Comparison of ENCODE assay signal across 9 cellular contexts in the genomic region with DNA sequence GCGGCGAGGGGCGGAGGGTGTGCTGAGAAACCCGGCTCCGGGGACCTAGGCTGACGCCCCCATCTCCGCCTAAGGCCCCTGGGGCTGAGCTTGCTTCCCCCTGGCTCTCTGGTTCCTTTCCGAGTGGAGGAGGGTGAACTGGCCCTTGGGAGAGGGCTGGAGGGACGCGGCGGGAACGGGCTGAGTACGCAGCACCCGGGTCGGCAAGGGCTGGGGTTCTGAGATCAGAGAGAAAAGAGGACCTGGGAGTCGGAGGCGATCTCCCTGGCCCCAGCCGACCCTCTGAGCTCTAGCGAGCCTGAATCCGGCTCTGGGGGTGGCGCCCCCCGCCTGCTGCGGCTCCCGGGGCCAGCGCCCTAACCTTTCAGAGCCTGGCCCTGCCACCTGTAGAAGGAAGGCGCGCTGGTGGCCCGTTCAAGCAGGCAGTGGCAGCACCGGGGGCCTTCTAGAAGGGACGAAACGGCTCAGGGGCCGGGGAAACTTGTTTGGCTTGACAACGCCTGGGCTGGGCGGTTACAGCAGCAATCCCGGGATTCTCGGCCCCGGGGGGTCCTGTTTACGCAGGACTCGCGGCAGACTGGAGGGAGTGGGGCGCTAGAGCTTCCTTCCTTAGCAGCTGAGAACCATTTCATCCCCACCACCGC.
DNase-seq lines count a peak whose midpoint lies in the region; ATAC-seq, FAIRE-seq and TF ChIP-seq lines count a peak whose summit lies in the region.
"Had no signal": no experiment of that assay in that cellular context is flagged by ENCODE, and none has a peak within 500 bp of the region (broad histone marks: within the 10 kb centered on the region; RNA-seq: fewer than 3 reads in every experiment).

No MANE protein-coding gene starts in this region.

- in situ Hi-C loops in astrocyte of the spinal cord (cut with HindIII; ENCODE audit: low sequenced_read_pairs), result no loop called here

- no peak for FAIRE-seq in small intestine (lab: Jason Lieb, UNC)

- TF ChIP-seq CTCF in left ventricle myocardium inferior (IDR thresholded peaks at IDR 0.05; ENCODE audit: borderline replicate concordance) (no peak), astrocyte of the spinal cord (IDR thresholded peaks at IDR 0.05; ENCODE audit: low read depth, low read length) (no peak), lower lobe of right lung (IDR thresholded peaks at IDR 0.05) (no peak), vagina (IDR thresholded peaks at IDR 0.05) (no peak)

- H3K27me3 ChIP-seq in left ventricle myocardium inferior (ENCODE audit: low read depth) (peaks cover 100% of the 10 kb centered on the region), lower lobe of right lung (ENCODE audit: low read depth) (peaks cover 65% of the 10 kb centered on the region), vagina (peaks cover 11% of the 10 kb centered on the region), small intestine (ENCODE audit: control insufficient read depth in 2 of 2, insufficient read depth in 2 of 2, low read length in 2 of 2) (peaks cover 0 to 48% of the 10 kb centered on the region in 2 donors)

- intact Hi-C loops in left ventricle myocardium inferior (cut with micrococcal nuclease) (loop anchor here (5.0 kb wide), 1 partner anchor 181 kb away; no protein-coding TSS in a partner anchor), Right ventricle myocardium inferior (cut with DNase I) (no loop called here), lower lobe of right lung (cut with DNase I) (loop anchor here (10.0 kb wide), 1 partner anchor 264 kb away; no protein-coding TSS in a partner anchor), vagina (cut with DNase I) (loop anchor here (2.0 to 10.0 kb wide), 2 partner anchors 124 to 182 kb away; no protein-coding TSS in a partner anchor)

- ATAC-seq in Right ventricle myocardium inferior (no peak), lower lobe of right lung (peak; percentile 4 to 6), GM18873 (IDR thresholded peaks at IDR 0.05; ENCODE audit: low FRiP score, unreplicated experiment) (no peak)

- no peak for DNase-seq in left ventricle myocardium inferior
- no peak for DNase-seq in Right ventricle myocardium inferior (ENCODE audit: missing footprints)
- peak; percentile 25 for DNase-seq in astrocyte of the spinal cord (ENCODE audit: low read depth, low spot score)
- no peak for DNase-seq in lower lobe of right lung
- no peak for DNase-seq in vagina (ENCODE audit: extremely low spot score in 2 of 2)
- no peak for DNase-seq in NCI-H2196 (lab: John Stamatoyannopoulos, UW; ENCODE audit: unreplicated experiment)
- DNase-seq in small intestine, result no peak

- H3K36me3 ChIP-seq in left ventricle myocardium inferior (no peaks in the 10 kb centered on the region), lower lobe of right lung (no peaks in the 10 kb centered on the region), vagina (no peaks in the 10 kb centered on the region), small intestine (ENCODE audit: control insufficient read depth in 2 of 2, insufficient read depth in 2 of 2, low read length in 2 of 2) (no peaks in the 10 kb centered on the region)
- H3K36me3 ChIP-seq: neutrophil had no signal

- 6 to 9% (median 6%) methylated on average over 39 to 42 of the region's 42 CpGs for WGBS in small intestine, 3 donors

- TF ChIP-seq POLR2A in vagina (IDR thresholded peaks at IDR 0.05), result no peak

- H3K27ac ChIP-seq in left ventricle myocardium inferior (replicated peaks), result no peak overlapping the region
- H3K27ac ChIP-seq in lower lobe of right lung, result no peak overlapping the region
- H3K27ac ChIP-seq in vagina, result no peak overlapping the region
- H3K27ac ChIP-seq in small intestine (ENCODE audit: low read depth in 1 of 2, low read length in 1 of 2), result no peak overlapping the region
- H3K27ac ChIP-seq: neutrophil had no signal

- no peaks in the 10 kb centered on the region for H3K9me3 ChIP-seq in left ventricle myocardium inferior (replicated peaks)
- no peaks in the 10 kb centered on the region for H3K9me3 ChIP-seq in lower lobe of right lung
- no peaks in the 10 kb centered on the region for H3K9me3 ChIP-seq in vagina
- no peaks in the 10 kb centered on the region for H3K9me3 ChIP-seq in small intestine (ENCODE audit: control insufficient read depth, low read depth)
- H3K9me3 ChIP-seq: neutrophil had no signal

- H3K4me1 ChIP-seq in left ventricle myocardium inferior, result peaks cover 30% of the 10 kb centered on the region
- H3K4me1 ChIP-seq in lower lobe of right lung, result peaks cover 23% of the 10 kb centered on the region
- H3K4me1 ChIP-seq in vagina, result peaks cover 36% of the 10 kb centered on the region
- H3K4me1 ChIP-seq in small intestine (ENCODE audit: control insufficient read depth in 2 of 2, insufficient read depth in 1 of 2, low read depth in 1 of 2, low read length in 1 of 2), result peaks cover 0 to 4% of the 10 kb centered on the region in 2 donors

- H3K4me3 ChIP-seq in left ventricle myocardium inferior (peak overlapping the region; percentile 64), astrocyte of the spinal cord (ENCODE audit: low read depth, low read length) (peak overlapping the region; percentile 10), lower lobe of right lung (peak overlapping the region; percentile 46), vagina (peak overlapping the region; percentile 32 to 49), small intestine (ENCODE audit: low read depth in 1 of 2, low read length in 2 of 2) (peak overlapping the region in 1 of 2 donors; percentile 2)

Comparison
In these comparisons a context has a peak if more than half of its experiments do, and no peak if none do; other contexts are left out.
1. ATAC-seq: peak in lower lobe of right lung (2 of 2); none in Right ventricle myocardium inferior (single experiment) and GM18873 (single experiment).